In the genomic region with DNA sequence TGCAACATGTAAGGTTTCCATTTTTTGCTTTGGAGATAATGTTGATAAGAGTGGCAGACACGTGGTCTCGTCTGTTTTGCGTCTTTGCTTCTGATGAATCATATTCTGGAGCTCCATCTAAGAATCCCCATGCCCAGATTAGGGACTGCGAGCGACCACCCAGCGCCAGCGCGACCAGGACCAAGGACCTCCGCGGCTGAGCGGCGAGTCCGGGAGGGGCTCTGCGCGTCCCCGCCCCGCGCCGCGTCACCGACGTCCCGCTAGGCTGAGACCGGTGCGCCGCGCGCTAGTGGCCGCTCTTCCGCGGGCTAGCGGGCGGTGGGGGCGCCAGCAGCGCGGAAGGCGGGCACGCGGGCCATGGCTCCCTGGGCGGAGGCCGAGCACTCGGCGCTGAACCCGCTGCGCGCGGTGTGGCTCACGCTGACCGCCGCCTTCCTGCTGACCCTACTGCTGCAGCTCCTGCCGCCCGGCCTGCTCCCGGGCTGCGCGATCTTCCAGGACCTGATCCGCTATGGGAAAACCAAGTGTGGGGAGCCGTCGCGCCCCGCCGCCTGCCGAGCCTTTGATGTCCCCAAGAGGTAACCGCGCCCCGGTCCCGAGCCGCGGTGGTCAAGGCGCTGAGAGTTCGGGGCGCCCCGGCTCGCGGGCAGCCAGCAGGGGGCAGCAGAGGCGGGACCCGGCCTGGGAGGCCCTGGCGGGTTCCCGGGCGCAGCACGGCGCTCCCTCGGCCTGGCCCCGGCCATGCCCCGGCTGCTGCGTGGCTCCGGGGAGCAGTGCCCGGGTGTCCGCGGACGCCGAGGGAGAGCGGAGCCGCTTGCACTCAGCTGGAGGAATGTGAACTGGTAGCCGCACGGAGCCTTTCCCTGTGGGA, we compare ENCODE assay signal across 8 cellular contexts. TPM values are rescaled to one million over a fixed set of nuclear protein-coding genes. Genes with fewer than 3 reads are reported as not detected.
DNase-seq lines count a peak whose midpoint lies in the region; ATAC-seq lines count a peak whose summit lies in the region.

A gene (plus strand): TSS at position 263 of the 871 bp plus-strand sequence. CDS start 95 bp downstream, at position 358.

- H3K9ac ChIP-seq in HUES48 (ENCODE audit: low read depth, low read length) (peak within 1 kb of the TSS; percentile 83), muscle layer of colon (ENCODE audit: low read length) (peak within 1 kb of the TSS; percentile 64)

- 1% methylated on average over 89 to 95 of the region's 95 CpGs for WGBS in esophagus, 2 donors

- H3K4me3 ChIP-seq in HUES48 (ENCODE audit: low read depth, low read length) (peak within 1 kb of the TSS; percentile 76), esophagus (ENCODE audit: low read depth in 1 of 2, low read length in 2 of 2) (peak within 1 kb of the TSS; percentile 53 to 82), muscle layer of colon (ENCODE audit: low read depth in 1 of 2, low read length in 2 of 2) (peak within 1 kb of the TSS; percentile 75 to 85)

- H3K9me3 ChIP-seq in HUES48 (ENCODE audit: control insufficient read depth, insufficient read depth, low read length) (no peaks in the 10 kb centered on the region), esophagus (ENCODE audit: control insufficient read depth in 2 of 2, insufficient read depth in 1 of 2, low read depth in 1 of 2, low read length in 1 of 2) (no peaks in the 10 kb centered on the region), muscle layer of colon (ENCODE audit: low read length) (no peaks in the 10 kb centered on the region)

- DNase-seq in DMS153 treated with DMSO at 0.1 percent for 48 hours (lab: John Stamatoyannopoulos, UW; ENCODE audit: unreplicated experiment) (peak; percentile 65), OCI-M1 (lab: John Stamatoyannopoulos, UW) (peak; percentile 91), activated T-cell treated with anti-CD3 and anti-CD28 coated beads for 48 hours (ENCODE audit: low read depth) (peak; percentile 86)
- DNase-seq in stimulated activated CD8-positive, alpha-beta memory T cell treated with anti-CD3 and anti-CD28 coated beads, Interleukin-7, amount 100 ng/mL, for 4 hours (ENCODE audit: low read depth in 2 of 2), result peak; percentile 37 to 74

- H3K27ac ChIP-seq in HUES48 (ENCODE audit: low read depth, low read length), result peak within 1 kb of the TSS; percentile 81
- peak within 1 kb of the TSS; percentile 89 to 97 for H3K27ac ChIP-seq in esophagus (ENCODE audit: low read depth in 2 of 2, low read length in 1 of 2)
- H3K27ac ChIP-seq in muscle layer of colon (ENCODE audit: low read depth, low read length), result peak within 1 kb of the TSS; percentile 90

- ATAC-seq in GM21423 (IDR thresholded peaks at IDR 0.05; ENCODE audit: unreplicated experiment), result peak; percentile 94

- no peaks in the 10 kb centered on the region for H3K36me3 ChIP-seq in HUES48 (ENCODE audit: control insufficient read depth, insufficient read depth, low read length)
- H3K36me3 ChIP-seq in esophagus (ENCODE audit: control insufficient read depth in 2 of 2, insufficient read depth in 2 of 2, low read length in 1 of 2), result no peaks in the 10 kb centered on the region
- H3K36me3 ChIP-seq in muscle layer of colon (ENCODE audit: insufficient read depth, low read length), result no peaks in the 10 kb centered on the region

- H3K4me1 ChIP-seq in HUES48 (ENCODE audit: control insufficient read depth, insufficient read depth, low read length) (peaks cover 10% of the 10 kb centered on the region), esophagus (ENCODE audit: control insufficient read depth in 2 of 2, insufficient read depth in 2 of 2, low read length in 1 of 2) (peaks cover 0 to 3% of the 10 kb centered on the region in 2 donors), muscle layer of colon (ENCODE audit: insufficient read depth, low read length) (peaks cover 7% of the 10 kb centered on the region)

- H3K27me3 ChIP-seq in HUES48 (ENCODE audit: control insufficient read depth, insufficient read depth, low read length) (no peaks in the 10 kb centered on the region), esophagus (ENCODE audit: control insufficient read depth in 1 of 2, insufficient read depth in 2 of 2, low read length in 2 of 2) (no peaks in the 10 kb centered on the region), muscle layer of colon (ENCODE audit: control insufficient read depth in 1 of 2, insufficient read depth in 2 of 2, low read length in 2 of 2) (no peaks in the 10 kb centered on the region)

RNA-seq across cellular contexts. Expression of the gene that starts here (rescaled TPM):
- 10 to 100 TPM; 22.4 to 25.1 TPM for polyA plus RNA-seq in esophagus

Comparison
In these comparisons a context has a peak if more than half of its experiments do, and no peak if none do; other contexts are left out.
1. Peak in every context shown above with its lines: DNase-seq, ATAC-seq, H3K4me3 ChIP-seq and H3K27ac ChIP-seq.